ENCODE assay signal across 12 cellular contexts in the genomic region with DNA sequence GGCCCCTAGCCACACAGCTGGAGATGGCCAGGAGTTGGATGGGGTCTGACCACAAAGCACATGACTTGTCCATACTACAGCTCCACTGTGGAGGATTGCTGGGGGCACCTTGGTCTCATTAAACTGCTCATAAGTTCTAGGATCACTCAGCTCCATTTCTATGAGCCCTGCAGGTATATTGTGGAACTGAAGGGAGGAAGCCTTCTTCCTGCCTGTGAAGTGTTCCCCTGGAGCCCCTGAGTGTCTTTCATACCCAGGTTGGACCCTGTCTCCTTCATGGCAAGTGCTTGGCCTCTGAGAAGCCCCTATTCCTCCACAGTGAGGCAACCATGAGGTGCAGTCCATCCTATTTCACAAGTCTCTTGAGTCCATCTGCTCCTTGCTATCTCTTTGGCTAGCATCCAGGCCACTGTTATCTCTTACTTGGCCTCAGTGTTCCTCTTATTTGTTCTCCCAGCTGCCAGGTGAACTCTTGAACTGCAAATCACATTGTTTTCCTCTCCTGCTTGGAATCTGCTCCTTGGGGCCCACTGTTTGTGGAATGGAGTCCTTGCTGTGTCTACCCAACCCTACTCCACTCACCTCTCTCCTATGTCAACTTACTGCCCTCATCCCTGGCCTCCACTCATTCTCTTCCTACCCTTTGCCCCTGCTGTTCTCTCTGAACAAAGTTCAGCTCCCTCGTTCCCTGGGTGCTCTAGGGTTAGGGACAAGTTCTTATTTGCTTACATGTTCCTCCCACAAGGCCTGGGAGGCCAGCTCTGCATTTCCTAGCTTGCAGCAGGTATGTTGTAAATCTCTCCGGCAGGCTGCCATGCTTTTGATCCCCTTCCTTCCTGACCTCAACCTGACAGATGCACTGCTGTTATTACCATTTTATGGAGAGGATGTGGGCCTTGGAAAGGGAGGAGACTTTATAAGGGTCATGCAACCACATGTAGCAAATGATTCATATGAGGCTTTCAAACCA. TPM values are rescaled to one million over a fixed set of nuclear protein-coding genes. Genes with fewer than 3 reads are reported as not detected.
DNase-seq lines count a peak whose midpoint lies in the region; ATAC-seq and TF ChIP-seq lines count a peak whose summit lies in the region.
"Had no signal": no experiment of that assay in that cellular context is flagged by ENCODE, and none has a peak within 500 bp of the region (broad histone marks: within the 10 kb centered on the region; RNA-seq: fewer than 3 reads in every experiment).

No MANE protein-coding gene starts in this region.

- no peaks in the 10 kb centered on the region for H3K36me3 ChIP-seq in colonic mucosa
- H3K36me3 ChIP-seq in upper lobe of left lung, result no peaks in the 10 kb centered on the region
- H3K36me3 ChIP-seq: SJCRH30 had no signal

- no peak for DNase-seq in activated naive CD8-positive, alpha-beta T cell treated with anti-CD3 and anti-CD28 coated beads, Interleukin-2, amount 10 ng/mL, durations not matched to agents 7 days and 5 days
- DNase-seq in activated naive CD8-positive, alpha-beta T cell treated with anti-CD3 and anti-CD28 coated beads for 36 hours, result no peak
- DNase-seq in colonic mucosa (peak; percentile 86), mucosa of gallbladder (ENCODE audit: low spot score) (peak; percentile 69), upper lobe of left lung (no peak), posterior cingulate gyrus (no peak)
- DNase-seq: effector memory CD8-positive, alpha-beta T cell; SJCRH30 had no signal

- H3K27me3 ChIP-seq in colonic mucosa (no peaks in the 10 kb centered on the region), upper lobe of left lung (no peaks in the 10 kb centered on the region)
- H3K27me3 ChIP-seq: SJCRH30 had no signal

- H3K9me3 Mint-ChIP-seq in activated naive CD8-positive, alpha-beta T cell treated with anti-CD3 and anti-CD28 coated beads, Interleukin-2, amount 10 ng/mL, durations not matched to agents 7 days and 5 days, result no peaks in the 10 kb centered on the region
- no peaks in the 10 kb centered on the region for H3K9me3 Mint-ChIP-seq in activated naive CD8-positive, alpha-beta T cell treated with anti-CD3 and anti-CD28 coated beads for 36 hours
- H3K9me3 Mint-ChIP-seq: effector memory CD8-positive, alpha-beta T cell had no signal

- H3K9me3 ChIP-seq in colonic mucosa, result no peaks in the 10 kb centered on the region
- H3K9me3 ChIP-seq in upper lobe of left lung, result no peaks in the 10 kb centered on the region
- H3K9me3 ChIP-seq: SJCRH30 had no signal

- peaks cover 18% of the 10 kb centered on the region for H3K4me1 Mint-ChIP-seq in activated naive CD8-positive, alpha-beta T cell treated with anti-CD3 and anti-CD28 coated beads, Interleukin-2, amount 10 ng/mL, durations not matched to agents 7 days and 5 days
- H3K4me1 Mint-ChIP-seq in activated naive CD8-positive, alpha-beta T cell treated with anti-CD3 and anti-CD28 coated beads for 36 hours, result peaks cover 14% of the 10 kb centered on the region

- no peaks in the 10 kb centered on the region for H3K36me3 Mint-ChIP-seq in activated naive CD8-positive, alpha-beta T cell treated with anti-CD3 and anti-CD28 coated beads, Interleukin-2, amount 10 ng/mL, durations not matched to agents 7 days and 5 days
- H3K36me3 Mint-ChIP-seq in activated naive CD8-positive, alpha-beta T cell treated with anti-CD3 and anti-CD28 coated beads for 36 hours, result no peaks in the 10 kb centered on the region

- H3K4me3 ChIP-seq in colonic mucosa, result no peak overlapping the region
- H3K4me3 ChIP-seq in upper lobe of left lung, result peak overlapping the region in 2 of 4 donors; percentile 32 to 39
- H3K4me3 ChIP-seq: SJCRH30 had no signal

- no peak overlapping the region for H3K4me3 Mint-ChIP-seq in activated naive CD8-positive, alpha-beta T cell treated with anti-CD3 and anti-CD28 coated beads, Interleukin-2, amount 10 ng/mL, durations not matched to agents 7 days and 5 days
- no peak overlapping the region for H3K4me3 Mint-ChIP-seq in activated naive CD8-positive, alpha-beta T cell treated with anti-CD3 and anti-CD28 coated beads for 36 hours
- H3K4me3 Mint-ChIP-seq: B cell; effector memory CD8-positive, alpha-beta T cell had no signal

- ATAC-seq in activated naive CD8-positive, alpha-beta T cell treated with anti-CD3 and anti-CD28 coated beads, Interleukin-2, amount 10 ng/mL, durations not matched to agents 7 days and 5 days (ENCODE audit: low read depth), result peak; percentile 35
- no peak for ATAC-seq in upper lobe of left lung (ENCODE audit: low FRiP score in 2 of 2)
- no peak for ATAC-seq in HG02610 (IDR thresholded peaks at IDR 0.05; ENCODE audit: unreplicated experiment)
- ATAC-seq in HG02981 (IDR thresholded peaks at IDR 0.05; ENCODE audit: unreplicated experiment), result no peak
- ATAC-seq: effector memory CD8-positive, alpha-beta T cell; HCT116 had no signal

- H3K4me1 ChIP-seq in colonic mucosa (peaks cover 30% of the 10 kb centered on the region), upper lobe of left lung (peaks cover 17 to 35% (median 23%) of the 10 kb centered on the region in 4 donors)

- H3K27ac ChIP-seq in colonic mucosa, result peak overlapping the region; percentile 76
- peak overlapping the region in 3 of 4 donors; percentile 42 to 77 (median 76) for H3K27ac ChIP-seq in upper lobe of left lung
- H3K27ac ChIP-seq: SJCRH30 had no signal

- intact Hi-C loops in colonic mucosa (cut with DNase I) (no loop called here), posterior cingulate gyrus (cut with DNase I) (loop anchor here (10.0 kb wide), 1 partner anchor 121 kb away; no protein-coding TSS in a partner anchor)

- no peak for TF ChIP-seq POLR2A in upper lobe of left lung (IDR thresholded peaks at IDR 0.05)

- POLR2A ChIA-PET in activated naive CD8-positive, alpha-beta T cell treated with anti-CD3 and anti-CD28 coated beads, Interleukin-2, amount 10 ng/mL, durations not matched to agents 7 days and 5 days (lab: Charles Lee), result interaction anchor here (1.1 kb wide), 1 partner anchor 229 kb away, joined by 3 read pairs; a partner anchor contains a TSS

- TF ChIP-seq CTCF in colonic mucosa (IDR thresholded peaks at IDR 0.05) (no peak), upper lobe of left lung (IDR thresholded peaks at IDR 0.05) (no peak)

- TF ChIP-seq EP300 in upper lobe of left lung (IDR thresholded peaks at IDR 0.05), result no peak

- H3K27me3 Mint-ChIP-seq in activated naive CD8-positive, alpha-beta T cell treated with anti-CD3 and anti-CD28 coated beads, Interleukin-2, amount 10 ng/mL, durations not matched to agents 7 days and 5 days, result no peaks in the 10 kb centered on the region
- H3K27me3 Mint-ChIP-seq in activated naive CD8-positive, alpha-beta T cell treated with anti-CD3 and anti-CD28 coated beads for 36 hours, result no peaks in the 10 kb centered on the region
- H3K27me3 Mint-ChIP-seq: B cell; effector memory CD8-positive, alpha-beta T cell had no signal

- no peak overlapping the region for H3K27ac Mint-ChIP-seq in activated naive CD8-positive, alpha-beta T cell treated with anti-CD3 and anti-CD28 coated beads, Interleukin-2, amount 10 ng/mL, durations not matched to agents 7 days and 5 days
- H3K27ac Mint-ChIP-seq in activated naive CD8-positive, alpha-beta T cell treated with anti-CD3 and anti-CD28 coated beads for 36 hours, result no peak overlapping the region
- H3K27ac Mint-ChIP-seq: B cell; effector memory CD8-positive, alpha-beta T cell had no signal

- 23 to 37% methylated on average over 2 of the region's 2 CpGs for WGBS in upper lobe of left lung, 2 donors

- H3K9ac ChIP-seq in colonic mucosa (ENCODE audit: low read depth in 2 of 2, low read length in 2 of 2), result peak overlapping the region in 1 of 2 donors; percentile 88

RNA-seq across cellular contexts. Expression of a gene that starts 1.2 kb away (rescaled TPM):
- not detected for total RNA-seq in activated naive CD8-positive, alpha-beta T cell treated with anti-CD3 and anti-CD28 coated beads, Interleukin-2, amount 10 ng/mL, durations not matched to agents 7 days and 5 days
- total RNA-seq in activated naive CD8-positive, alpha-beta T cell treated with anti-CD3 and anti-CD28 coated beads for 36 hours, result not detected
- total RNA-seq in colonic mucosa, result 10 to 100 TPM; 14.6 to 22.4 TPM
- total RNA-seq in mucosa of gallbladder, result 19.5 TPM
- 10 to 100 TPM in 4 of 6 donors, 1 to 10 TPM in 2; 5.2 to 32.5 (median 15.8) TPM for total RNA-seq in upper lobe of left lung
- total RNA-seq: B cell had no signal

RNA-seq across cellular contexts. Expression of a gene that starts 41.4 kb away (rescaled TPM):
- total RNA-seq in activated naive CD8-positive, alpha-beta T cell treated with anti-CD3 and anti-CD28 coated beads, Interleukin-2, amount 10 ng/mL, durations not matched to agents 7 days and 5 days, result not detected
- total RNA-seq in activated naive CD8-positive, alpha-beta T cell treated with anti-CD3 and anti-CD28 coated beads for 36 hours, result not detected
- total RNA-seq in colonic mucosa (1 to 10 TPM; 2.2 to 5.1 TPM), mucosa of gallbladder (6.4 TPM), upper lobe of left lung (100 to 1,000 TPM in 2 of 6 donors, 10 to 100 TPM in 4; 19.9 to 200 (median 81.1) TPM)
- total RNA-seq: B cell had no signal

RNA-seq across cellular contexts. Expression of a gene that starts 43.9 kb away (rescaled TPM):
- 10 to 100 TPM in 1 of 2 experiments, 1 to 10 TPM in 1; 9.7 to 10.0 TPM for total RNA-seq in activated naive CD8-positive, alpha-beta T cell treated with anti-CD3 and anti-CD28 coated beads, Interleukin-2, amount 10 ng/mL, durations not matched to agents 7 days and 5 days
- 1 to 10 TPM; 4.8 to 5.3 TPM for total RNA-seq in activated naive CD8-positive, alpha-beta T cell treated with anti-CD3 and anti-CD28 coated beads for 36 hours
- total RNA-seq in colonic mucosa, result 10 to 100 TPM in 1 of 2 donors, 1 to 10 TPM in 1; 8.1 to 10.2 TPM
- 11.0 TPM for total RNA-seq in mucosa of gallbladder
- 10 to 100 TPM in 1 of 6 donors, 1 to 10 TPM in 5; 2.2 to 13.1 (median 6.0) TPM for total RNA-seq in upper lobe of left lung

Comparison
In these comparisons a context has a peak if more than half of its experiments do, and no peak if none do; other contexts are left out.
1. DNase-seq: peak in colonic mucosa (single experiment) and mucosa of gallbladder (single experiment); none in activated naive CD8-positive, alpha-beta T cell treated with anti-CD3 and anti-CD28 coated beads, Interleukin-2, amount 10 ng/mL, durations not matched to agents 7 days and 5 days (single experiment), activated naive CD8-positive, alpha-beta T cell treated with anti-CD3 and anti-CD28 coated beads for 36 hours (single experiment), upper lobe of left lung (0 of 2) and posterior cingulate gyrus (0 of 10).
2. RNA of a gene that starts 1.2 kb away (total RNA-seq): 14.6 to 22.4 TPM in colonic mucosa, 19.5 TPM in mucosa of gallbladder (single experiment) and 5.2 to 32.5 TPM in upper lobe of left lung; not detected in activated naive CD8-positive, alpha-beta T cell treated with anti-CD3 and anti-CD28 coated beads, Interleukin-2, amount 10 ng/mL, durations not matched to agents 7 days and 5 days and not detected in activated naive CD8-positive, alpha-beta T cell treated with anti-CD3 and anti-CD28 coated beads for 36 hours; every median in the first group is over 4 times any median in the second.